ENCODE assay signal across 22 cellular contexts in genomic region chrX:107760304-107761077, GRCh38. TPM values are rescaled to one million over a fixed set of nuclear protein-coding genes. Genes with fewer than 3 reads are reported as not detected.
"Had no signal": no experiment of that assay in that cellular context is flagged by ENCODE, and none has a peak within 500 bp of the region (broad histone marks: within the 10 kb centered on the region; RNA-seq: fewer than 3 reads in every experiment).

No MANE protein-coding gene starts in this region.

- H3K27me3 ChIP-seq: adrenal gland, SJSA1 had no signal

- FAIRE-seq: RCC 7860 had no signal

- DNase-seq: activated CD4-positive, alpha-beta T cell treated with anti-CD3 and anti-CD28 coated beads for 48 hours; activated CD4-positive, alpha-beta T cell treated with anti-CD3 and anti-CD28 coated beads, Interleukin-2, amount 50 U/mL, for 4 hours; activated CD4-positive, CD25-positive, alpha-beta regulatory T cell treated with anti-CD3 and anti-CD28 coated beads, Interleukin-2, amount 50 U/mL, for 72 hours; activated CD8-positive, alpha-beta memory T cell treated with anti-CD3 and anti-CD28 coated beads, Interleukin-2, amount 50 U/mL, for 48 hours; activated CD8-positive, alpha-beta T cell treated with anti-CD3 and anti-CD28 coated beads, Interleukin-2, amount 10 ng/mL, durations not matched to agents 7 days and 5 days; activated naive CD4-positive, alpha-beta T cell treated with anti-CD3 and anti-CD28 coated beads, Interleukin-2, amount 50 U/mL, for 16 hours; activated naive CD8-positive, alpha-beta T cell treated with anti-CD3 and anti-CD28 coated beads, Interleukin-2, amount 10 ng/mL, durations not matched to agents 7 days and 5 days; activated T-cell treated with anti-CD3 and anti-CD28 coated beads, Interleukin-2, amount 50 U/mL, for 1 hour; adrenal gland; anterior cingulate cortex; caudate nucleus; NCI-H1105 treated with DMSO at 0.1 percent for 48 hours; NCI-H1436 treated with DMSO at 0.1 percent for 48 hours; NCI-H187 treated with DMSO at 0.1 percent for 48 hours; NCI-H2081 treated with DMSO at 0.1 percent for 48 hours; NCI-H446; NCI-H524; SHP77 had no signal

- H3K4me1 ChIP-seq: SJSA1 had no signal

- H3K36me3 ChIP-seq: adrenal gland, SJSA1 had no signal

- H3K27ac ChIP-seq: adrenal gland, SJSA1 had no signal

- ATAC-seq: activated CD8-positive, alpha-beta T cell treated with anti-CD3 and anti-CD28 coated beads, Interleukin-2, amount 10 ng/mL, durations not matched to agents 7 days and 5 days; WTC11 had no signal

- H3K4me3 ChIP-seq: adrenal gland, SJSA1 had no signal

- H3K9me3 ChIP-seq: adrenal gland, SJSA1 had no signal

RNA-seq across cellular contexts. Expression of gene NCBP2L, which starts 17.0 kb away (rescaled TPM):
- total RNA-seq: activated CD8-positive, alpha-beta T cell treated with anti-CD3 and anti-CD28 coated beads, Interleukin-2, amount 10 ng/mL, durations not matched to agents 7 days and 5 days; activated naive CD8-positive, alpha-beta T cell treated with anti-CD3 and anti-CD28 coated beads, Interleukin-2, amount 10 ng/mL, durations not matched to agents 7 days and 5 days; cerebellum; SJSA1 had no signal
